In the genomic region with DNA sequence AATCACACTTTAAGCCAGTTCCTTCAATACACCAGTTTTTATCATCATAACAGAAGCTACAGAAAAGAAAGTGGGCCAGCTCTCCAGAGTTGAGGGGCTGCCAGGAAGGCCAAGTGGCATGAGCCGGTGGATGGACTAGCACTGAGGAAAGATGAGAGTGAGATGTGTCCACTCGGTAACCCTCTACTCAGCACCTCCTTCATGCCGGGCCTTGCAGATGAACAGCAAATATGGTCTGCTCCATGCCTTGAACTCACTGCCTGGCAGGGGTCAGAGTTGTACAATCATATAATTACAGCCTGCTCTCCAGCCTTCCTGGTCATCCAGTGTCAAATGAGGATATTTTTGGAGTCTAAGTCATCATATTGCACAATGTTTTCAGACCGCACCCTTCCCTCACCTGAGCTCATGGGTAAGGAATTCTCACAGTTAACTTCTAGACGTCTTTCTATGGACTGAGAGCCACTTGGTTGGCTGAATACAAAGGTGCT, we compare ENCODE assay signal across 10 cellular contexts. TPM values are rescaled to one million over a fixed set of nuclear protein-coding genes. Genes with fewer than 3 reads are reported as not detected.
DNase-seq lines count a peak whose midpoint lies in the region; ATAC-seq, FAIRE-seq and TF ChIP-seq lines count a peak whose summit lies in the region.
"Had no signal": no experiment of that assay in that cellular context is flagged by ENCODE, and none has a peak within 500 bp of the region (broad histone marks: within the 10 kb centered on the region; RNA-seq: fewer than 3 reads in every experiment).

No MANE protein-coding gene starts in this region.

- TF ChIP-seq CTCF in AG10803 (conservative IDR thresholded peaks at IDR 0.05; ENCODE audit: low read length) (no peak), Loucy (conservative IDR thresholded peaks at IDR 0.05; ENCODE audit: low read length) (no peak), epithelial cell of proximal tubule (conservative IDR thresholded peaks at IDR 0.05; ENCODE audit: low read depth, low read length) (no peak), mucosa of descending colon (IDR thresholded peaks at IDR 0.05) (no peak)

- peak overlapping the region; percentile 99 for H3K4me2 ChIP-seq in Loucy (ENCODE audit: low read depth, low read length, poor library complexity, severe bottlenecking)

- peak; percentile 83 for DNase-seq in AG10803 (ENCODE audit: low read depth)
- peak; percentile 86 for DNase-seq in epithelial cell of proximal tubule (ENCODE audit: low read depth)
- DNase-seq in mucosa of descending colon: peak in 2 of 3 donors; percentile 48 to 72
- no peak for DNase-seq in natural killer cell treated with Interleukin-12 subunit alpha and Interleukin-12 subunit beta and Interleukin-15 and Interleukin-18, amount 100 ng/mL, for 72 hours (ENCODE audit: low spot score)
- no peak for DNase-seq in frontal cortex (ENCODE audit: low spot score in 2 of 2)
- DNase-seq in NCI-H2081 (lab: John Stamatoyannopoulos, UW): no peak
- DNase-seq in stimulated activated CD4-positive, alpha-beta T cell treated with anti-CD3 and anti-CD28 coated beads, Interleukin-2, amount 100 ng/mL, for 24 hours: no peak
- DNase-seq: foreskin melanocyte, testis had no signal

- peaks cover 24% of the 10 kb centered on the region; the same call in 1 of the 2 replicates for H3K36me3 ChIP-seq in Loucy (ENCODE audit: insufficient read depth, low read length)
- no peaks in the 10 kb centered on the region for H3K36me3 ChIP-seq in mucosa of descending colon (ENCODE audit: low read depth)

- no peaks in the 10 kb centered on the region for H3F3A ChIP-seq in Loucy (ENCODE audit: low read depth)

- no peaks in the 10 kb centered on the region for H3K9me3 ChIP-seq in Loucy (ENCODE audit: insufficient read depth, low read depth, low read length)
- no peaks in the 10 kb centered on the region for H3K9me3 ChIP-seq in mucosa of descending colon
- H3K9me3 ChIP-seq: testis had no signal

- H3K4me3 ChIP-seq in AG10803 (ENCODE audit: low read length) (no peak overlapping the region), Loucy (ENCODE audit: low read length, poor library complexity, severe bottlenecking) (peak overlapping the region; percentile 36), epithelial cell of proximal tubule (ENCODE audit: low read depth, low read length) (no peak overlapping the region), mucosa of descending colon (no peak overlapping the region)
- H3K4me3 ChIP-seq: testis had no signal

- ATAC-seq in mucosa of descending colon: peak; percentile 65
- ATAC-seq in natural killer cell treated with Interleukin-12 subunit alpha and Interleukin-12 subunit beta and Interleukin-15 and Interleukin-18, amount 100 ng/mL, for 72 hours: no peak

- H3K27me3 ChIP-seq in Loucy (ENCODE audit: insufficient read depth, low read length, poor library complexity, severe bottlenecking): no peaks in the 10 kb centered on the region
- H3K27me3 ChIP-seq: testis had no signal

- H3K27ac Mint-ChIP-seq in natural killer cell treated with Interleukin-12 subunit alpha and Interleukin-12 subunit beta and Interleukin-15 and Interleukin-18, amount 100 ng/mL, for 72 hours: no peak overlapping the region

- H3K36me3 Mint-ChIP-seq in natural killer cell treated with Interleukin-12 subunit alpha and Interleukin-12 subunit beta and Interleukin-15 and Interleukin-18, amount 100 ng/mL, for 72 hours: no peaks in the 10 kb centered on the region

- H3K79me2 ChIP-seq in Loucy (ENCODE audit: insufficient read depth, low read length): peaks cover 99% of the 10 kb centered on the region

- no peaks in the 10 kb centered on the region for H4K20me1 ChIP-seq in Loucy (ENCODE audit: insufficient read depth, low read length, poor library complexity, severe bottlenecking)

- intact Hi-C loops in mucosa of descending colon (cut with DNase I, micrococcal nuclease): loop anchor here in 1 of 2 donors (10.0 kb wide), 1 partner anchor 123 kb away; no protein-coding TSS in a partner anchor

- peaks cover 10 to 14% of the 10 kb centered on the region in 2 donors for H3K27me3 Mint-ChIP-seq in natural killer cell treated with Interleukin-12 subunit alpha and Interleukin-12 subunit beta and Interleukin-15 and Interleukin-18, amount 100 ng/mL, for 72 hours

- H3K9me3 Mint-ChIP-seq in natural killer cell treated with Interleukin-12 subunit alpha and Interleukin-12 subunit beta and Interleukin-15 and Interleukin-18, amount 100 ng/mL, for 72 hours: no peaks in the 10 kb centered on the region

- H3K4me3 Mint-ChIP-seq in natural killer cell treated with Interleukin-12 subunit alpha and Interleukin-12 subunit beta and Interleukin-15 and Interleukin-18, amount 100 ng/mL, for 72 hours: no peak overlapping the region

- H3K4me1 ChIP-seq in Loucy (ENCODE audit: insufficient read depth, low read length, poor library complexity, severe bottlenecking): peaks cover 95% of the 10 kb centered on the region
- H3K4me1 ChIP-seq in mucosa of descending colon (ENCODE audit: low read depth): peaks cover 55% of the 10 kb centered on the region

- no peak overlapping the region for H2AFZ ChIP-seq in Loucy (ENCODE audit: low read length)

- H3K4me1 Mint-ChIP-seq in natural killer cell treated with Interleukin-12 subunit alpha and Interleukin-12 subunit beta and Interleukin-15 and Interleukin-18, amount 100 ng/mL, for 72 hours (ENCODE audit: low read depth in 2 of 2): peaks cover 0 to 7% of the 10 kb centered on the region in 2 donors

- H3K9ac ChIP-seq in Loucy (ENCODE audit: low read depth, low read length, poor library complexity, severe bottlenecking): peak overlapping the region; percentile 9

- no peaks in the 10 kb centered on the region for H3K9me2 ChIP-seq in Loucy (replicated peaks; ENCODE audit: low read depth, low read length)

- no peak for FAIRE-seq in frontal cortex (lab: Jason Lieb, UNC)

RNA-seq across cellular contexts. Expression of a gene that starts 4.9 kb away (rescaled TPM):
- 82.2 and 85.1 TPM in 2 replicates for total RNA-seq in epithelial cell of proximal tubule
- total RNA-seq in mucosa of descending colon: 100 to 1,000 TPM; 212 to 515 (median 221) TPM
- total RNA-seq in natural killer cell treated with Interleukin-12 subunit alpha and Interleukin-12 subunit beta and Interleukin-15 and Interleukin-18, amount 100 ng/mL, for 72 hours: 1 to 10 TPM; 2.1 to 3.2 TPM
- 31.4 TPM for total RNA-seq in frontal cortex

Comparison
In these comparisons a context has a peak if more than half of its experiments do, and no peak if none do; other contexts are left out.
1. DNase-seq: peak in AG10803 (single experiment), epithelial cell of proximal tubule (single experiment) and mucosa of descending colon (2 of 3); none in natural killer cell treated with Interleukin-12 subunit alpha and Interleukin-12 subunit beta and Interleukin-15 and Interleukin-18, amount 100 ng/mL, for 72 hours (single experiment), frontal cortex (0 of 2), NCI-H2081 (0 of 2) and stimulated activated CD4-positive, alpha-beta T cell treated with anti-CD3 and anti-CD28 coated beads, Interleukin-2, amount 100 ng/mL, for 24 hours (0 of 2).